20 cellular contexts compared by ENCODE assay signal in genomic region chr1:21616372-21616771, GRCh38.
"Had no signal": no experiment of that assay in that cellular context is flagged by ENCODE, and none has a peak within 500 bp of the region (broad histone marks: within the 10 kb centered on the region; RNA-seq: fewer than 3 reads in every experiment).

No MANE protein-coding gene starts in this region.

- H3K36me3 Mint-ChIP-seq: activated naive CD4-positive, alpha-beta T cell treated with anti-CD3 and anti-CD28 coated beads, Interleukin-2, amount 50 U/mL, for 24 hours; brain had no signal

- H3K4me3 Mint-ChIP-seq: activated CD8-positive, alpha-beta T cell treated with anti-CD3 and anti-CD28 coated beads, Interleukin-2, amount 10 ng/mL, durations not matched to agents 7 days and 5 days; activated naive CD4-positive, alpha-beta T cell treated with anti-CD3 and anti-CD28 coated beads, Interleukin-2, amount 50 U/mL, for 24 hours; brain had no signal

- H3K9me3 ChIP-seq: ascending aorta had no signal

- H3K27ac Mint-ChIP-seq: activated CD8-positive, alpha-beta T cell treated with anti-CD3 and anti-CD28 coated beads, Interleukin-2, amount 10 ng/mL, durations not matched to agents 7 days and 5 days; activated naive CD4-positive, alpha-beta T cell treated with anti-CD3 and anti-CD28 coated beads, Interleukin-2, amount 50 U/mL, for 24 hours had no signal

- H3K36me3 ChIP-seq: ascending aorta had no signal

- H3K4me2 ChIP-seq: PC-9 had no signal

- H3K27me3 ChIP-seq: ascending aorta had no signal

- H3K27ac ChIP-seq: ascending aorta, PC-9 had no signal

- H3K27me3 Mint-ChIP-seq: brain had no signal

- H3K4me1 ChIP-seq: ascending aorta had no signal

- H3K9me3 Mint-ChIP-seq: activated naive CD4-positive, alpha-beta T cell treated with anti-CD3 and anti-CD28 coated beads, Interleukin-2, amount 50 U/mL, for 24 hours; brain had no signal

- ATAC-seq: activated CD4-positive, CD25-positive, alpha-beta regulatory T cell treated with anti-CD3 and anti-CD28 coated beads, Interleukin-2, amount 50 U/mL, for 24 hours; activated CD8-positive, alpha-beta T cell treated with anti-CD3 and anti-CD28 coated beads, Interleukin-2, amount 10 ng/mL, durations not matched to agents 7 days and 5 days had no signal

- H2AFZ ChIP-seq: PC-9 had no signal

- H3K4me3 ChIP-seq: ascending aorta, PC-9 had no signal

- DNase-seq: activated CD4-positive, alpha-beta T cell treated with anti-CD3 and anti-CD28 coated beads for 4 hours; activated CD8-positive, alpha-beta memory T cell treated with anti-CD3 and anti-CD28 coated beads, Interleukin-2, amount 50 U/mL, for 48 hours; activated CD8-positive, alpha-beta T cell treated with anti-CD3 and anti-CD28 coated beads, Interleukin-2, amount 10 ng/mL, durations not matched to agents 7 days and 5 days; activated naive CD4-positive, alpha-beta T cell; activated T-cell treated with anti-CD3 and anti-CD28 coated beads, Interleukin-2, amount 50 U/mL, for 1 hour; amniotic stem cell; Karpas-422; MM.1S; NCI-H1092 treated with DMSO at 0.1 percent for 48 hours; NCI-H1417 treated with DMSO at 0.1 percent for 48 hours; NCI-H1694; NCI-H2029 treated with DMSO at 0.1 percent for 48 hours; NCI-H510A treated with DMSO at 0.1 percent for 48 hours; SHP77 treated with DMSO at 0.1 percent for 48 hours; T-helper 2 cell had no signal
